In genomic region chr5:20276061-20276958, GRCh38 we compare ENCODE assay signal across 11 cellular contexts.
DNase-seq lines count a peak whose midpoint lies in the region; ATAC-seq lines count a peak whose summit lies in the region.
"Had no signal": no experiment of that assay in that cellular context is flagged by ENCODE, and none has a peak within 500 bp of the region (broad histone marks: within the 10 kb centered on the region; RNA-seq: fewer than 3 reads in every experiment).

No MANE protein-coding gene starts in this region.

- CTCF ChIA-PET in CD8-positive, alpha-beta memory T cell (lab: Charles Lee): no interaction called here

- H3K9me3 ChIP-seq in trophoblast cell (ENCODE audit: insufficient read depth, low read depth, low read length): no peaks in the 10 kb centered on the region
- H3K9me3 ChIP-seq in CD8-positive, alpha-beta memory T cell (ENCODE audit: low read length): no peaks in the 10 kb centered on the region

- peaks cover 3 to 4% of the 10 kb centered on the region in 2 experiments for H3K4me1 ChIP-seq in trophoblast cell (ENCODE audit: control insufficient read depth in 1 of 2, insufficient read depth in 2 of 2, low read length in 2 of 2)
- no peaks in the 10 kb centered on the region for H3K4me1 ChIP-seq in CD8-positive, alpha-beta memory T cell (ENCODE audit: insufficient read depth, low read length)

- H3K36me3 Mint-ChIP-seq in CD8-positive, alpha-beta memory T cell: peaks cover 0 to 1% (median 0%) of the 10 kb centered on the region in 3 donors
- no peaks in the 10 kb centered on the region for H3K36me3 Mint-ChIP-seq in activated T-cell treated with anti-CD3 and anti-CD28 coated beads, Interleukin-2, amount 50 U/mL, for 24 hours (ENCODE audit: low read depth)

- DNase-seq in EL: peak; percentile 85
- DNase-seq in OCI-M1 (lab: John Stamatoyannopoulos, UW): peak; percentile 5
- peak; percentile 64 for DNase-seq in epithelial cell of prostate (ENCODE audit: low read depth, low spot score)
- peak in 1 of 2 donors; percentile 3 for DNase-seq in trophoblast cell
- no peak for DNase-seq in CD8-positive, alpha-beta memory T cell
- DNase-seq in activated T-cell treated with anti-CD3 and anti-CD28 coated beads, Interleukin-2, amount 50 U/mL, for 24 hours: no peak
- DNase-seq in mesenteric fat pad (ENCODE audit: low spot score): no peak
- DNase-seq: activated CD8-positive, alpha-beta T cell treated with anti-CD3 and anti-CD28 coated beads, Interleukin-2, amount 10 ng/mL, durations not matched to agents 7 days and 5 days; DMS79 treated with DMSO at 0.1 percent for 48 hours; NCI-H2081 had no signal

- no peak overlapping the region for H4K8ac ChIP-seq in trophoblast cell (ENCODE audit: low read depth, low read length)

- no peak overlapping the region for H2AK5ac ChIP-seq in trophoblast cell (ENCODE audit: low read length)

- peaks cover 2% of the 10 kb centered on the region for H3K79me1 ChIP-seq in trophoblast cell (ENCODE audit: low read length)

- peak overlapping the region; percentile 67 for H3K27ac ChIP-seq in epithelial cell of prostate
- no peak overlapping the region for H3K27ac ChIP-seq in trophoblast cell (ENCODE audit: low read depth, low read length)
- no peak overlapping the region for H3K27ac ChIP-seq in CD8-positive, alpha-beta memory T cell (ENCODE audit: low read depth, low read length)

- no peaks in the 10 kb centered on the region for H3K27me3 Mint-ChIP-seq in CD8-positive, alpha-beta memory T cell
- no peaks in the 10 kb centered on the region for H3K27me3 Mint-ChIP-seq in activated T-cell treated with anti-CD3 and anti-CD28 coated beads, Interleukin-2, amount 50 U/mL, for 24 hours

- no peak for ATAC-seq in HG03045 (IDR thresholded peaks at IDR 0.05; ENCODE audit: unreplicated experiment)
- ATAC-seq: activated CD8-positive, alpha-beta T cell treated with anti-CD3 and anti-CD28 coated beads, Interleukin-2, amount 10 ng/mL, durations not matched to agents 7 days and 5 days had no signal

- H2BK12ac ChIP-seq in trophoblast cell (ENCODE audit: low read length): no peak overlapping the region

- no peak overlapping the region for H3K27ac Mint-ChIP-seq in CD8-positive, alpha-beta memory T cell
- H3K27ac Mint-ChIP-seq in activated T-cell treated with anti-CD3 and anti-CD28 coated beads, Interleukin-2, amount 50 U/mL, for 24 hours: no peak overlapping the region
- H3K27ac Mint-ChIP-seq: activated CD8-positive, alpha-beta T cell treated with anti-CD3 and anti-CD28 coated beads, Interleukin-2, amount 10 ng/mL, durations not matched to agents 7 days and 5 days had no signal

- POLR2A ChIA-PET in CD8-positive, alpha-beta memory T cell (lab: Charles Lee): no interaction called here

- H4K12ac ChIP-seq in trophoblast cell (ENCODE audit: low read depth, low read length): peak overlapping the region; percentile 16

- H3K4ac ChIP-seq in trophoblast cell (ENCODE audit: low read depth, low read length): no peak overlapping the region

- H3K18ac ChIP-seq in trophoblast cell (ENCODE audit: low read length): no peak overlapping the region

- H3K4me3 ChIP-seq in trophoblast cell (ENCODE audit: low read depth, low read length): no peak overlapping the region
- H3K4me3 ChIP-seq in CD8-positive, alpha-beta memory T cell (ENCODE audit: low read length): no peak overlapping the region

- H3K9me3 Mint-ChIP-seq in CD8-positive, alpha-beta memory T cell: peaks cover 6 to 29% (median 14%) of the 10 kb centered on the region in 5 donors
- H3K9me3 Mint-ChIP-seq in activated T-cell treated with anti-CD3 and anti-CD28 coated beads, Interleukin-2, amount 50 U/mL, for 24 hours: peaks cover 24% of the 10 kb centered on the region

- no peak overlapping the region for H3K23ac ChIP-seq in trophoblast cell (ENCODE audit: low read length)

- no peak overlapping the region for H3K14ac ChIP-seq in trophoblast cell (ENCODE audit: low read length)

- no peaks in the 10 kb centered on the region for H3K4me1 Mint-ChIP-seq in CD8-positive, alpha-beta memory T cell
- no peaks in the 10 kb centered on the region for H3K4me1 Mint-ChIP-seq in activated T-cell treated with anti-CD3 and anti-CD28 coated beads, Interleukin-2, amount 50 U/mL, for 24 hours (ENCODE audit: low read depth)

- H3K79me2 ChIP-seq in trophoblast cell (ENCODE audit: control insufficient read depth, insufficient read depth, low read length, poor library complexity): no peaks in the 10 kb centered on the region

- H3K9ac ChIP-seq in trophoblast cell (ENCODE audit: low read length): no peak overlapping the region

- no peaks in the 10 kb centered on the region for H3K36me3 ChIP-seq in trophoblast cell (ENCODE audit: control insufficient read depth in 1 of 2, insufficient read depth in 2 of 2, low read length in 2 of 2)
- no peaks in the 10 kb centered on the region for H3K36me3 ChIP-seq in CD8-positive, alpha-beta memory T cell (ENCODE audit: insufficient read depth, low read length)

- no peak overlapping the region for H3K4me2 ChIP-seq in trophoblast cell (ENCODE audit: low read length)

- no peak overlapping the region for H3K4me3 Mint-ChIP-seq in CD8-positive, alpha-beta memory T cell
- H3K4me3 Mint-ChIP-seq in activated T-cell treated with anti-CD3 and anti-CD28 coated beads, Interleukin-2, amount 50 U/mL, for 24 hours: no peak overlapping the region
- H3K4me3 Mint-ChIP-seq: activated CD8-positive, alpha-beta T cell treated with anti-CD3 and anti-CD28 coated beads, Interleukin-2, amount 10 ng/mL, durations not matched to agents 7 days and 5 days had no signal

- WGBS in trophoblast cell (ENCODE audit: extremely low coverage, insufficient coverage, insufficient read length): no CpG with 5 or more reads among the region's 3 CpGs

- no peaks in the 10 kb centered on the region for H3K27me3 ChIP-seq in trophoblast cell (ENCODE audit: insufficient read depth, low read length)
- no peaks in the 10 kb centered on the region for H3K27me3 ChIP-seq in CD8-positive, alpha-beta memory T cell (ENCODE audit: insufficient read depth, low read length, poor library complexity, severe bottlenecking)

- H4K91ac ChIP-seq in trophoblast cell (ENCODE audit: low read depth, low read length): peak overlapping the region; percentile 15

- no peak overlapping the region for H2BK5ac ChIP-seq in trophoblast cell (ENCODE audit: low read depth, low read length, poor library complexity)

- no peak overlapping the region for H2BK120ac ChIP-seq in trophoblast cell (ENCODE audit: insufficient read depth, low read length, poor library complexity)

- no peak overlapping the region for H2AFZ ChIP-seq in trophoblast cell (ENCODE audit: insufficient read depth, low read length, poor library complexity)

Comparison
In these comparisons a context has a peak if more than half of its experiments do, and no peak if none do; other contexts are left out.
1. DNase-seq: peak in EL (single experiment), OCI-M1 (single experiment) and epithelial cell of prostate (single experiment); none in CD8-positive, alpha-beta memory T cell (0 of 5), activated T-cell treated with anti-CD3 and anti-CD28 coated beads, Interleukin-2, amount 50 U/mL, for 24 hours (single experiment) and mesenteric fat pad (single experiment).